ENCODE assay signal across 25 cellular contexts in genomic region chr2:218839893-218840292, GRCh38. TPM values are rescaled to one million over a fixed set of nuclear protein-coding genes. Genes with fewer than 3 reads are reported as not detected.
DNase-seq lines count a peak whose midpoint lies in the region; ATAC-seq and TF ChIP-seq lines count a peak whose summit lies in the region.
"Had no signal": no experiment of that assay in that cellular context is flagged by ENCODE, and none has a peak within 500 bp of the region (broad histone marks: within the 10 kb centered on the region; RNA-seq: fewer than 3 reads in every experiment).

No MANE protein-coding gene starts in this region.

- H3K4me3 Mint-ChIP-seq in MCF 10A (ENCODE audit: unreplicated experiment) (no peak overlapping the region), endodermal cell (no peak overlapping the region)

- no peaks in the 10 kb centered on the region for H4K20me1 ChIP-seq in mammary epithelial cell (ENCODE audit: insufficient read depth, low read length)

- no peak for DNase-seq in mammary epithelial cell
- no peak for DNase-seq in MCF 10A (ENCODE audit: unreplicated experiment)
- no peak for DNase-seq in adipocyte (ENCODE audit: low read depth)
- DNase-seq in fibroblast of mammary gland (ENCODE audit: low read depth), result peak; percentile 6
- DNase-seq in gastrocnemius medialis, result no peak
- DNase-seq in GM19240 (ENCODE audit: insufficient read length, low spot score), result no peak
- DNase-seq in endodermal cell, result no peak
- no peak for DNase-seq in NCI-H1105 (lab: John Stamatoyannopoulos, UW)
- DNase-seq: 8988T; ACHN; BE2C; Calu3; DMS79 treated with DMSO at 0.1 percent for 48 hours; H7; NCI-H1092 treated with DMSO at 0.1 percent for 48 hours; NCI-H2029 treated with DMSO at 0.1 percent for 48 hours; NCI-H446 treated with DMSO at 0.1 percent for 48 hours; NCI-H526; NCI-H82; NK-92 treated with Interleukin-12 subunit alpha and Interleukin-12 subunit beta, amount 100 ng/mL, for 24 hours; SHP77 had no signal

- H3K36me3 Mint-ChIP-seq in MCF 10A (ENCODE audit: insufficient read depth, unreplicated experiment) (no peaks in the 10 kb centered on the region), endodermal cell (ENCODE audit: low read depth) (no peaks in the 10 kb centered on the region)

- H2AFZ ChIP-seq in mammary epithelial cell (ENCODE audit: low read depth, low read length), result peak overlapping the region; percentile 18

- no peaks in the 10 kb centered on the region for H3K79me2 ChIP-seq in mammary epithelial cell (ENCODE audit: insufficient read depth, low read length)

- intact Hi-C loops in mammary epithelial cell (cut with micrococcal nuclease), result no loop called here
- intact Hi-C loops in MCF 10A (cut with micrococcal nuclease), result no loop called here
- intact Hi-C loops in gastrocnemius medialis (cut with DNase I; ENCODE audit: low total_unique reads), result loop anchor here (10.0 kb wide), 2 partner anchors 265 to 445 kb away; partner anchors contain the start of gene CTDSP1

- WGBS in mammary epithelial cell (ENCODE audit: low coverage, missing lambda C conversion rate), result 85% methylated on average over 1 of the region's 1 CpG
- WGBS in endodermal cell (ENCODE audit: insufficient coverage in 1 of 2, insufficient read length in 1 of 2), 2 experiments, result 63 to 100% methylated on average over 1 of the region's 1 CpG

- no peak for TF ChIP-seq CTCF in mammary epithelial cell (conservative IDR thresholded peaks at IDR 0.05 in 1 of 2, IDR thresholded peaks at IDR 0.05 in 1 of 2; ENCODE audit: extremely low read depth in 1 of 2, insufficient read depth in 1 of 2, low read depth in 1 of 2, low read length in 2 of 2)
- no peak for TF ChIP-seq CTCF in MCF 10A (IDR thresholded peaks at IDR 0.05; ENCODE audit: unreplicated experiment)
- no peak for TF ChIP-seq CTCF in fibroblast of mammary gland (conservative IDR thresholded peaks at IDR 0.05; ENCODE audit: control insufficient read depth, insufficient read depth, low read depth, low read length)
- TF ChIP-seq CTCF in gastrocnemius medialis (IDR thresholded peaks at IDR 0.05 in 4 of 5, conservative IDR thresholded peaks at IDR 0.05 in 1 of 5), result no peak
- TF ChIP-seq CTCF in endodermal cell (conservative IDR thresholded peaks at IDR 0.05), result no peak

- H3K4me1 ChIP-seq in mammary epithelial cell (ENCODE audit: insufficient read depth, low read length) (peaks cover 7% of the 10 kb centered on the region), adipocyte (ENCODE audit: control insufficient read depth, insufficient read depth, low read length) (peaks cover 12% of the 10 kb centered on the region), gastrocnemius medialis (peaks cover 0 to 2% of the 10 kb centered on the region in 2 donors), endodermal cell (ENCODE audit: control insufficient read depth, insufficient read depth, low read length) (no peaks in the 10 kb centered on the region)
- H3K4me1 ChIP-seq: BE2C had no signal

- H3K27me3 Mint-ChIP-seq in MCF 10A (ENCODE audit: insufficient read depth, unreplicated experiment) (peaks cover 21% of the 10 kb centered on the region), endodermal cell (ENCODE audit: insufficient read depth) (peaks cover 28% of the 10 kb centered on the region)

- no peak overlapping the region for H3K9ac ChIP-seq in mammary epithelial cell (ENCODE audit: insufficient read depth, low read length)
- no peak overlapping the region for H3K9ac ChIP-seq in adipocyte (ENCODE audit: low read length)
- H3K9ac ChIP-seq in endodermal cell (ENCODE audit: extremely low read depth, low read length, poor library complexity, severe bottlenecking), result no peak overlapping the region
- H3K9ac ChIP-seq: KMS-11 had no signal

- H3K27me3 ChIP-seq in mammary epithelial cell (ENCODE audit: insufficient read depth, low read length), result no peaks in the 10 kb centered on the region
- peaks cover 3% of the 10 kb centered on the region for H3K27me3 ChIP-seq in adipocyte (replicated peaks; ENCODE audit: control insufficient read depth, insufficient read depth, low read length)
- no peaks in the 10 kb centered on the region for H3K27me3 ChIP-seq in gastrocnemius medialis
- H3K27me3 ChIP-seq in endodermal cell (ENCODE audit: control insufficient read depth, insufficient read depth, low read length, poor library complexity, severe bottlenecking), result no peaks in the 10 kb centered on the region

- POLR2A ChIA-PET in MCF 10A (lab: Yijun Ruan, JAX), result interaction anchor here (1.2 kb wide), 1 partner anchor 33 kb away, joined by 4 read pairs; no protein-coding TSS in a partner anchor

- CTCF ChIA-PET in mammary epithelial cell (lab: Charles Lee; ENCODE audit: low non-redundant PET), result no interaction called here
- CTCF ChIA-PET in MCF 10A (lab: Yijun Ruan, JAX), result interaction anchor here (0.8 to 1.9 kb wide), 5 partner anchors 102 to 153 kb away, joined by 3 to 10 read pairs (median 4); partner anchors contain the start of gene TTLL4

- in situ Hi-C loops in mammary epithelial cell (cut with MboI; ENCODE audit: low sequenced_read_pairs in 2 of 2), result loop anchor here in 1 of 2 donors (10.0 kb wide), 2 partner anchors 125 to 185 kb away; partner anchors contain the start of genes BCS1L, TTLL4 and ZNF142
- in situ Hi-C loops in gastrocnemius medialis (cut with MboI; ENCODE audit: low sequenced_read_pairs in 4 of 4), result loop anchor here in 2 of 4 donors (5.0 to 10.0 kb wide), 2 partner anchors 55 to 123 kb away; partner anchors contain the start of gene CYP27A1 (in 1 of the 2)

- H3K4me3 ChIP-seq in mammary epithelial cell (replicated peaks in 1 of 3; ENCODE audit: insufficient read depth in 1 of 3, low read depth in 2 of 3, low read length in 3 of 3) (no peak overlapping the region), adipocyte (ENCODE audit: low read length) (peak overlapping the region; percentile 45), fibroblast of mammary gland (ENCODE audit: control insufficient read depth, low read depth, low read length) (no peak overlapping the region), gastrocnemius medialis (no peak overlapping the region), endodermal cell (ENCODE audit: low read length) (no peak overlapping the region)

- peaks cover 7% of the 10 kb centered on the region for H3K4me1 Mint-ChIP-seq in MCF 10A (ENCODE audit: insufficient read depth, unreplicated experiment)
- no peaks in the 10 kb centered on the region for H3K4me1 Mint-ChIP-seq in endodermal cell

- no peak overlapping the region for H3K4me2 ChIP-seq in mammary epithelial cell (ENCODE audit: insufficient read depth, low read depth, low read length)
- H3K4me2 ChIP-seq: KMS-11 had no signal

- BruUV-seq in mammary epithelial cell (replicated peaks; lab: Mats Ljungman, UMichigan) (no TSS peak), MCF 10A (replicated peaks; lab: Mats Ljungman, UMichigan) (no TSS peak)

- no peak for TF ChIP-seq POLR2A in gastrocnemius medialis (IDR thresholded peaks at IDR 0.05)

- peaks cover 25% of the 10 kb centered on the region for H3K9me3 Mint-ChIP-seq in MCF 10A (ENCODE audit: unreplicated experiment)
- peaks cover 17% of the 10 kb centered on the region for H3K9me3 Mint-ChIP-seq in endodermal cell

- no peak for ATAC-seq in gastrocnemius medialis
- ATAC-seq: Panc1 had no signal

- dilution Hi-C loops in mammary epithelial cell (cut with HindIII; ENCODE audit: low sequenced_read_pairs), result no loop called here

- H3K9me3 ChIP-seq in mammary epithelial cell (replicated peaks; ENCODE audit: insufficient read depth, low read length) (no peaks in the 10 kb centered on the region), adipocyte (ENCODE audit: control insufficient read depth, low read length) (peaks cover 17% of the 10 kb centered on the region), gastrocnemius medialis (peaks cover 0 to 4% (median 0%) of the 10 kb centered on the region in 3 donors), endodermal cell (ENCODE audit: control insufficient read depth, low read length) (no peaks in the 10 kb centered on the region)

- H3K36me3 ChIP-seq in mammary epithelial cell (ENCODE audit: insufficient read depth, low read length) (no peaks in the 10 kb centered on the region), adipocyte (ENCODE audit: control insufficient read depth, insufficient read depth, low read length, severe bottlenecking) (no peaks in the 10 kb centered on the region), gastrocnemius medialis (no peaks in the 10 kb centered on the region), endodermal cell (ENCODE audit: control insufficient read depth, insufficient read depth, low read length) (no peaks in the 10 kb centered on the region)
- H3K36me3 ChIP-seq: BE2C had no signal

- H3K27ac Mint-ChIP-seq in MCF 10A (ENCODE audit: low read depth, unreplicated experiment) (no peak overlapping the region), endodermal cell (no peak overlapping the region)

- H3K27ac ChIP-seq in mammary epithelial cell (ENCODE audit: insufficient read depth, low read depth, low read length) (no peak overlapping the region), gastrocnemius medialis (peak overlapping the region; percentile 41 to 77 (median 71)), endodermal cell (ENCODE audit: low read depth, low read length) (no peak overlapping the region)
- H3K27ac ChIP-seq: KMS-11, RWPE1 had no signal

RNA-seq across cellular contexts. Expression of gene PRKAG3, which starts 8.3 kb away (rescaled TPM):
- total RNA-seq in mammary epithelial cell (not detected), MCF 10A (2022) (not detected in 2 replicates), gastrocnemius medialis (10 to 100 TPM in 3 of 4 donors, 1 to 10 TPM in 1; 8.3 to 65.4 (median 44.3) TPM), endodermal cell (not detected)
- polyA plus RNA-seq in mammary epithelial cell, result not detected
- polyA minus RNA-seq in mammary epithelial cell, result not detected
- polyA plus RNA-seq in endodermal cell (2013, experiment 1 of 2), result not detected
- not detected for polyA plus RNA-seq in endodermal cell (2013, experiment 2 of 2)
- total RNA-seq: Calu3, H7, SK-MEL-5 had no signal

RNA-seq across cellular contexts. Expression of gene WNT6, which starts 19.7 kb away (rescaled TPM):
- not detected for total RNA-seq in mammary epithelial cell
- not detected for polyA plus RNA-seq in mammary epithelial cell
- not detected for polyA minus RNA-seq in mammary epithelial cell
- total RNA-seq in MCF 10A (2022), result not detected in 2 replicates
- total RNA-seq in gastrocnemius medialis, result 1 to 10 TPM in 2 of 4 donors, under 1 TPM in 2; 0.36 to 3.9 (median 2.1) TPM
- not detected for total RNA-seq in endodermal cell
- polyA plus RNA-seq in endodermal cell (2013, experiment 1 of 2), result not detected
- 0.21 TPM for polyA plus RNA-seq in endodermal cell (2013, experiment 2 of 2)
- total RNA-seq: Calu3, H7, SK-MEL-5 had no signal

RNA-seq across cellular contexts. Expression of gene WNT10A, which starts 40.8 kb away (rescaled TPM):
- total RNA-seq in mammary epithelial cell (under 1 TPM; under 0.01 to 0.45 TPM), MCF 10A (2022) (0.44 TPM in 1 of 2 replicates, not detected in the other), gastrocnemius medialis (not detected), endodermal cell (not detected)
- 0.85 TPM for polyA plus RNA-seq in mammary epithelial cell
- polyA minus RNA-seq in mammary epithelial cell, result not detected
- 0.89 TPM for polyA plus RNA-seq in endodermal cell (2013, experiment 1 of 2)
- polyA plus RNA-seq in endodermal cell (2013, experiment 2 of 2), result 0.58 TPM
- total RNA-seq: H7 had no signal

RNA-seq across cellular contexts. Expression of gene CYP27A1, which starts 57.9 kb away (rescaled TPM):
- 10 to 100 TPM in 1 of 2 donors, under 1 TPM in 1; 0.16 to 14.5 TPM for total RNA-seq in mammary epithelial cell
- polyA plus RNA-seq in mammary epithelial cell, result 0.40 TPM
- not detected for polyA minus RNA-seq in mammary epithelial cell
- total RNA-seq in MCF 10A (2022), result 0.12 TPM in 1 of 2 replicates, not detected in the other
- 10 to 100 TPM; 17.9 to 56.3 (median 26.8) TPM for total RNA-seq in gastrocnemius medialis
- 10 to 100 TPM; 32.8 to 53.7 TPM for total RNA-seq in endodermal cell
- 14.5 TPM for polyA plus RNA-seq in endodermal cell (2013, experiment 1 of 2)
- polyA plus RNA-seq in endodermal cell (2013, experiment 2 of 2), result 14.4 TPM

Comparison
In these comparisons a context has a peak if more than half of its experiments do, and no peak if none do; other contexts are left out.
1. H3K27ac ChIP-seq: peak in gastrocnemius medialis (4 of 4); none in mammary epithelial cell (single experiment) and endodermal cell (single experiment).